Comparison of ENCODE assay signal across 1 cellular context in the genomic region with DNA sequence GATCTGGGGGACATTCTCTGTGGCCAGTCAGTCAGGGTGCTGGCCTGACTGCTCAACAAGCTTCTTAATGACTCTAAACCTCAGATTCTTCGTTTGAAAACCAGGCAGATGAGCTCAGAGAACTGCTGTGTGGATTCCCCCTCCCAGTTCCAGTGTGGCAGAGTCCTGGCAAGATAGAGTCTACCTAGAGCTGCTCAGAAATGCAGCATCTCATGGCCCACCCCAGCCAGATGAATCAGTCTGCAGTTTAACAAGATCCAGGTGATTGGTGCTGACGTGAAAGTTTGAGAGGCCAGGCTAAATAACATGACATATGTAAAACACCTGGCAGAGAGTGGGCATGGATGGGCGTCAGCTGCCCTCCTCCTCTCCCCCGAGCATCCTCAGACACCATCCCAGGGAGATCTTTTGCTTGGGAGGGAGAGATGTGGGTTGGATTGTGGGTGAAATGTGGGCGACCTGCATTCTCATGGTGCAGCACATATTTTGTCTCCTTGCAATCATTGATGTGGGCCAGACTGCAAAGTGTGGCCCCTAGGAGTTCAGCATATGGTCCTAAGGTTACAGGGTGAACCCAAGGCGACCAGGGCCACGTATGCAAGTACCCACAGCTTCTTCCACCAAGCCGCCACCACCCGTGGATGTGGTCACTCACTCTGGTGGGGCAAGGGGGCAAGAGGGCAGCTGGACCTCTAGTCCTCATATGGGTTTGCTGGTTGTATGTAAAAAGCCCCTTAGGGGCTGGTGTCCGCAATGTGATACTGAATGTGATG.
TF ChIP-seq lines count a peak whose summit lies in the region.

No MANE protein-coding gene starts in this region.

TF ChIP-seq in endothelial cell of umbilical vein, 7 proteins besides CTCF, POLR2A, EP300 and RAD21:
- TF ChIP-seq JUN (IDR thresholded peaks at IDR 0.05; ENCODE audit: borderline replicate concordance, insufficient read depth, insufficient read length, low read depth) (no peak), POLR2AphosphoS5 (IDR thresholded peaks at IDR 0.05; ENCODE audit: insufficient read depth, low read depth, low read length) (no peak)
TF ChIP-seq in endothelial cell of umbilical vein: peak in this region for 0.
